In genomic region chr9:122213102-122213588, GRCh38 we compare ENCODE assay signal across 8 cellular contexts. TPM values are rescaled to one million over a fixed set of nuclear protein-coding genes. Genes with fewer than 3 reads are reported as not detected.
A peak's percentile ranks its signal among the peaks of the same experiment; 100 is the strongest.
DNase-seq lines count a peak whose midpoint lies in the region.
"Had no signal": no experiment of that assay in that cellular context is flagged by ENCODE, and none has a peak within 500 bp of the region (broad histone marks: within the 10 kb centered on the region; RNA-seq: fewer than 3 reads in every experiment).

No MANE protein-coding gene starts in this region.

- no peak overlapping the region for H3K27ac Mint-ChIP-seq in T-helper 1 cell treated with Interleukin-12 subunit alpha and Interleukin-12 subunit beta and Interleukin-4 antibody, amounts not matched to agents 30 μg/mL and 1 μg/mL, for 36 hours

- H3K4me1 Mint-ChIP-seq in T-helper 1 cell treated with Interleukin-12 subunit alpha and Interleukin-12 subunit beta and Interleukin-4 antibody, amounts not matched to agents 30 μg/mL and 1 μg/mL, for 36 hours (ENCODE audit: low read depth): peaks cover 8% of the 10 kb centered on the region

- peak overlapping the region; percentile 52 for H3K4me3 Mint-ChIP-seq in T-helper 1 cell treated with Interleukin-12 subunit alpha and Interleukin-12 subunit beta and Interleukin-4 antibody, amounts not matched to agents 30 μg/mL and 1 μg/mL, for 36 hours

- no peaks in the 10 kb centered on the region for H3K36me3 Mint-ChIP-seq in T-helper 1 cell treated with Interleukin-12 subunit alpha and Interleukin-12 subunit beta and Interleukin-4 antibody, amounts not matched to agents 30 μg/mL and 1 μg/mL, for 36 hours (ENCODE audit: low read depth)

- H3K27me3 ChIP-seq in ectodermal cell (ENCODE audit: control insufficient read depth, insufficient read depth, low read length, poor library complexity, severe bottlenecking): peaks cover 80% of the 10 kb centered on the region

- WGBS in ectodermal cell, 2 experiments: 48 to 53% methylated on average over 20 of the region's 20 CpGs

- DNase-seq in T-helper 1 cell: no peak
- DNase-seq in skeletal muscle cell (ENCODE audit: low read depth): no peak
- DNase-seq in HCEC 1CT: no peak
- no peak for DNase-seq in cortex of kidney (lab: John Stamatoyannopoulos, UW)

- no peaks in the 10 kb centered on the region for H3K36me3 ChIP-seq in ectodermal cell (ENCODE audit: control insufficient read depth, insufficient read depth, low read length)
- H3K36me3 ChIP-seq: prostate gland, upper lobe of left lung had no signal

- H3K27ac ChIP-seq in ectodermal cell (ENCODE audit: insufficient read depth, low read depth, low read length, poor library complexity, severe bottlenecking): no peak overlapping the region
- H3K27ac ChIP-seq: prostate gland, upper lobe of left lung had no signal

- H3K4me1 ChIP-seq in ectodermal cell (ENCODE audit: control insufficient read depth, insufficient read depth, low read length): no peaks in the 10 kb centered on the region
- H3K4me1 ChIP-seq: prostate gland had no signal

- peak overlapping the region; percentile 26 for H3K4me3 ChIP-seq in ectodermal cell (ENCODE audit: insufficient read depth, low read depth, low read length)
- peak overlapping the region; percentile 39 for H3K4me3 ChIP-seq in skeletal muscle cell (ENCODE audit: low read depth, low read length)

- no peaks in the 10 kb centered on the region for H3K9me3 ChIP-seq in ectodermal cell (ENCODE audit: control insufficient read depth, low read length)
- H3K9me3 ChIP-seq: prostate gland, upper lobe of left lung had no signal

- peaks cover 69% of the 10 kb centered on the region for H3K27me3 Mint-ChIP-seq in T-helper 1 cell treated with Interleukin-12 subunit alpha and Interleukin-12 subunit beta and Interleukin-4 antibody, amounts not matched to agents 30 μg/mL and 1 μg/mL, for 36 hours (ENCODE audit: low read depth)

- no peaks in the 10 kb centered on the region for H3K9me3 Mint-ChIP-seq in T-helper 1 cell treated with Interleukin-12 subunit alpha and Interleukin-12 subunit beta and Interleukin-4 antibody, amounts not matched to agents 30 μg/mL and 1 μg/mL, for 36 hours

RNA-seq across cellular contexts. Expression of gene LHX6, which starts 15.6 kb away (rescaled TPM):
- polyA plus RNA-seq in ectodermal cell (2013, experiment 1 of 4): not detected
- 0.21 TPM for polyA plus RNA-seq in ectodermal cell (2013, experiment 2 of 4)
- polyA plus RNA-seq in ectodermal cell (2013, experiment 3 of 4): 0.21 TPM
- 0.12 TPM for polyA plus RNA-seq in ectodermal cell (2013, experiment 4 of 4)

RNA-seq across cellular contexts. Expression of gene RBM18, which starts 51.5 kb away (rescaled TPM):
- 18.8 TPM for polyA plus RNA-seq in ectodermal cell (2013, experiment 1 of 4)
- polyA plus RNA-seq in ectodermal cell (2013, experiment 2 of 4): 16.7 TPM
- 15.4 TPM for polyA plus RNA-seq in ectodermal cell (2013, experiment 3 of 4)
- polyA plus RNA-seq in ectodermal cell (2013, experiment 4 of 4): 18.2 TPM

RNA-seq across cellular contexts. Expression of gene MRRF, which starts 51.5 kb away (rescaled TPM):
- polyA plus RNA-seq in ectodermal cell (2013, experiment 1 of 4): 38.5 TPM
- 33.2 TPM for polyA plus RNA-seq in ectodermal cell (2013, experiment 2 of 4)
- polyA plus RNA-seq in ectodermal cell (2013, experiment 3 of 4): 28.9 TPM
- polyA plus RNA-seq in ectodermal cell (2013, experiment 4 of 4): 29.1 TPM

RNA-seq across cellular contexts. Expression of gene MORN5, which starts 53.4 kb away (rescaled TPM):
- polyA plus RNA-seq in ectodermal cell (2013, experiment 1 of 4): 2.5 TPM
- polyA plus RNA-seq in ectodermal cell (2013, experiment 2 of 4): 2.5 TPM
- 1.3 TPM for polyA plus RNA-seq in ectodermal cell (2013, experiment 3 of 4)
- polyA plus RNA-seq in ectodermal cell (2013, experiment 4 of 4): 1.6 TPM

RNA-seq across cellular contexts. Expression of gene NDUFA8, which starts 53.6 kb away (rescaled TPM):
- 68.4 TPM for polyA plus RNA-seq in ectodermal cell (2013, experiment 1 of 4)
- 69.6 TPM for polyA plus RNA-seq in ectodermal cell (2013, experiment 2 of 4)
- 70.1 TPM for polyA plus RNA-seq in ectodermal cell (2013, experiment 3 of 4)
- polyA plus RNA-seq in ectodermal cell (2013, experiment 4 of 4): 76.8 TPM
